26 cellular contexts compared by ENCODE assay signal in genomic region chr5:135177591-135177990, GRCh38.
A peak's percentile ranks its signal among the peaks of the same experiment; 100 is the strongest.
DNase-seq lines count a peak whose midpoint lies in the region; ATAC-seq, FAIRE-seq and TF ChIP-seq lines count a peak whose summit lies in the region.
"Had no signal": no experiment of that assay in that cellular context is flagged by ENCODE, and none has a peak within 500 bp of the region (broad histone marks: within the 10 kb centered on the region; RNA-seq: fewer than 3 reads in every experiment).

No MANE protein-coding gene starts in this region.

- CTCF ChIA-PET in Caco-2 (lab: Charles Lee) = no interaction called here
- CTCF ChIA-PET in K562 (lab: Yijun Ruan, JAX; ENCODE audit: low intra/inter-chr PET ratio) = no interaction called here

- H3K9me3 Mint-ChIP-seq in Caco-2 (ENCODE audit: unreplicated experiment) (no peaks in the 10 kb centered on the region), nephron progenitor cell (no peaks in the 10 kb centered on the region)
- H3K9me3 Mint-ChIP-seq: CD8-positive, alpha-beta T cell; GM23338; H9 had no signal

- H3K4me3 Mint-ChIP-seq in Caco-2 (ENCODE audit: unreplicated experiment) (no peak overlapping the region), nephron progenitor cell (no peak overlapping the region)
- H3K4me3 Mint-ChIP-seq: B cell; CD4-positive, CD25-positive, alpha-beta regulatory T cell; CD8-positive, alpha-beta T cell; GM23338; H9 had no signal

- no peak for TF ChIP-seq RAD21 in K562 (CRISPR knock-in tag; conservative IDR thresholded peaks at IDR 0.05 in 1 of 2, IDR thresholded peaks at IDR 0.05 in 1 of 2)

- BruUV-seq in Caco-2 (replicated peaks; lab: Mats Ljungman, UMichigan) = no TSS peak
- BruUV-seq in K562 (replicated peaks; lab: Mats Ljungman, UMichigan) = no TSS peak

- peaks cover under 1% of the 10 kb centered on the region for H3K36me3 Mint-ChIP-seq in Caco-2 (ENCODE audit: insufficient read depth, unreplicated experiment)
- H3K36me3 Mint-ChIP-seq in nephron progenitor cell (ENCODE audit: low read depth) = no peaks in the 10 kb centered on the region
- H3K36me3 Mint-ChIP-seq: CD4-positive, CD25-positive, alpha-beta regulatory T cell; CD8-positive, alpha-beta T cell had no signal

- no peak overlapping the region for H2BK15ac ChIP-seq in mesendoderm (replicated peaks; ENCODE audit: low read depth)

- WGBS in K562 (ENCODE audit: insufficient coverage, low coverage, missing lambda C conversion rate) = 56% methylated on average over 4 of the region's 4 CpGs
- WGBS in mesendoderm (ENCODE audit: extremely low coverage, insufficient coverage, low lambda C conversion rate) = no CpG with 5 or more reads among the region's 4 CpGs
- WGBS in ovary, 3 donors = 80 to 86% (median 81%) methylated on average over 4 of the region's 4 CpGs

- H3K27me3 ChIP-seq in Caco-2 (replicated peaks; ENCODE audit: control insufficient read depth, insufficient read depth, low read length) (no peaks in the 10 kb centered on the region), Karpas-422 (ENCODE audit: low read length) (no peaks in the 10 kb centered on the region), K562 (ENCODE audit: control insufficient read depth in 2 of 2, insufficient read depth in 2 of 2, low read length in 2 of 2) (no peaks in the 10 kb centered on the region), mesendoderm (ENCODE audit: insufficient read depth, low read length, poor library complexity) (no peaks in the 10 kb centered on the region), ovary (no peaks in the 10 kb centered on the region)
- H3K27me3 ChIP-seq: BLaER1 had no signal

- intact Hi-C loops in Caco-2 (cut with micrococcal nuclease; ENCODE audit: unreplicated experiment) = no loop called here
- intact Hi-C loops in K562 (cut with micrococcal nuclease) = no loop called here
- intact Hi-C loops in ovary (cut with DNase I) = no loop called here

- no peak for ATAC-seq in K562
- ATAC-seq: A549; CD8-positive, alpha-beta T cell; GM23338; HCT116 had no signal

- no peak overlapping the region for H3K56ac ChIP-seq in mesendoderm (ENCODE audit: low read length)

- peak overlapping the region; percentile 87 for H3K27ac ChIP-seq in Karpas-422 (ENCODE audit: low read length)
- H3K27ac ChIP-seq in K562 (ENCODE audit: extremely low read depth, low read depth, low read length) = no peak overlapping the region
- H3K27ac ChIP-seq in mesendoderm (ENCODE audit: low read depth, low read length) = no peak overlapping the region
- no peak overlapping the region for H3K27ac ChIP-seq in ovary
- H3K27ac ChIP-seq: A549, BLaER1, C4-2B had no signal

- H3K4me2 ChIP-seq in Karpas-422 (ENCODE audit: low read depth, low read length, poor library complexity, severe bottlenecking) (peak overlapping the region; percentile 55), K562 (ENCODE audit: insufficient read depth, low read length) (no peak overlapping the region), mesendoderm (ENCODE audit: low read length) (no peak overlapping the region)
- H3K4me2 ChIP-seq: A549, BLaER1, GM23338 had no signal

- H3K9me2 ChIP-seq in Karpas-422 (replicated peaks; ENCODE audit: insufficient read depth, low read length) = no peaks in the 10 kb centered on the region

- no peak overlapping the region for H2BK120ac ChIP-seq in mesendoderm (ENCODE audit: low read depth, low read length)

- TF ChIP-seq EP300 in K562 (IDR thresholded peaks at IDR 0.05; ENCODE audit: low read length) (no peak), ovary (IDR thresholded peaks at IDR 0.05) (no peak)

- no peak for FAIRE-seq in K562 (lab: Jason Lieb, UNC)
- FAIRE-seq: A549, D721Med, GM12891, GM18507 had no signal

- H2AFZ ChIP-seq in Karpas-422 (ENCODE audit: low read length) (no peak overlapping the region), K562 (ENCODE audit: low read depth, low read length) (no peak overlapping the region)
- H2AFZ ChIP-seq: GM23338 had no signal

- no peak overlapping the region for H3K18ac ChIP-seq in mesendoderm (ENCODE audit: low read length)

- H3K4ac ChIP-seq in mesendoderm (ENCODE audit: low read depth, low read length) = no peak overlapping the region

- H3K9me1 ChIP-seq in K562 (ENCODE audit: control insufficient read depth, insufficient read depth, low read length) = no peaks in the 10 kb centered on the region

- no peaks in the 10 kb centered on the region for H3K27me3 Mint-ChIP-seq in Caco-2 (ENCODE audit: insufficient read depth, unreplicated experiment)
- peaks cover 32% of the 10 kb centered on the region for H3K27me3 Mint-ChIP-seq in nephron progenitor cell (ENCODE audit: low read depth, poor library complexity)

- no peak overlapping the region for H2BK5ac ChIP-seq in mesendoderm (ENCODE audit: low read length)

- peaks cover 28% of the 10 kb centered on the region for H3K4me1 Mint-ChIP-seq in Caco-2 (ENCODE audit: low read depth, unreplicated experiment)
- H3K4me1 Mint-ChIP-seq in nephron progenitor cell = peaks cover 13% of the 10 kb centered on the region
- H3K4me1 Mint-ChIP-seq: B cell; CD4-positive, CD25-positive, alpha-beta regulatory T cell had no signal

- H2AK5ac ChIP-seq in mesendoderm (ENCODE audit: low read length) = no peak overlapping the region

- H3K9ac ChIP-seq in Karpas-422 (ENCODE audit: low read length) (peak overlapping the region; percentile 47), K562 (ENCODE audit: insufficient read depth in 1 of 2, low read depth in 2 of 2, low read length in 2 of 2) (peak overlapping the region in 1 of 2 experiments; percentile 31; a peak in 2 of 4 replicates), mesendoderm (ENCODE audit: low read length) (no peak overlapping the region)
- H3K9ac ChIP-seq: BLaER1 had no signal

- H3K36me3 ChIP-seq in Caco-2 (ENCODE audit: control insufficient read depth, insufficient read depth, low read length) (no peaks in the 10 kb centered on the region), Karpas-422 (ENCODE audit: insufficient read depth, low read length) (no peaks in the 10 kb centered on the region), K562 (ENCODE audit: control insufficient read depth, insufficient read depth, low read length) (no peaks in the 10 kb centered on the region), mesendoderm (ENCODE audit: control insufficient read depth, insufficient read depth, low read length) (no peaks in the 10 kb centered on the region), ovary (no peaks in the 10 kb centered on the region)
- H3K36me3 ChIP-seq: BLaER1 had no signal

- H3K27ac Mint-ChIP-seq in Caco-2 (ENCODE audit: unreplicated experiment) (peak overlapping the region; percentile 26), nephron progenitor cell (peak overlapping the region; percentile 81)
- H3K27ac Mint-ChIP-seq: B cell; CD4-positive, CD25-positive, alpha-beta regulatory T cell; CD8-positive, alpha-beta T cell; GM23338 had no signal

- POLR2A ChIA-PET in Caco-2 (lab: Charles Lee) = no interaction called here
- POLR2A ChIA-PET in K562 (lab: Yijun Ruan, JAX) = interaction anchor here (1.3 kb wide), 1 partner anchor 10 kb away, joined by 4 read pairs; no protein-coding TSS in a partner anchor

- H4K5ac ChIP-seq in mesendoderm (ENCODE audit: low read length) = no peak overlapping the region

- H3K79me2 ChIP-seq in Karpas-422 (ENCODE audit: low read length) (no peaks in the 10 kb centered on the region), K562 (ENCODE audit: control insufficient read depth, insufficient read depth, low read length) (peaks cover 7% of the 10 kb centered on the region; the same call in 1 of the 3 replicates), mesendoderm (ENCODE audit: control insufficient read depth, insufficient read depth, low read length) (no peaks in the 10 kb centered on the region)

- H3K4me1 ChIP-seq in Caco-2 (peaks cover 31% of the 10 kb centered on the region), Karpas-422 (ENCODE audit: low read length) (peaks cover 87% of the 10 kb centered on the region), K562 (replicated peaks in 1 of 2; ENCODE audit: control insufficient read depth in 2 of 2, insufficient read depth in 2 of 2, low read length in 2 of 2) (peaks cover 24 to 38% of the 10 kb centered on the region in 2 experiments; a peak in 4 of 5 replicates), mesendoderm (ENCODE audit: control insufficient read depth, low read depth, low read length) (no peaks in the 10 kb centered on the region), ovary (ENCODE audit: insufficient read depth) (no peaks in the 10 kb centered on the region)
- H3K4me1 ChIP-seq: A549, BLaER1 had no signal

- H3K4me3 ChIP-seq in Caco-2 (ENCODE audit: low read depth, low read length) (no peak overlapping the region), Karpas-422 (ENCODE audit: low read length) (peak overlapping the region; percentile 11; the same call in 1 of the 2 replicates), K562 (no peak overlapping the region), mesendoderm (ENCODE audit: low read length) (no peak overlapping the region), ovary (no peak overlapping the region)
- H3K4me3 ChIP-seq: A549, BLaER1, GM23338 had no signal

- TF ChIP-seq POLR2A in K562 (conservative IDR thresholded peaks at IDR 0.05) (no peak), ovary (IDR thresholded peaks at IDR 0.05) (no peak)

- in situ Hi-C loops in K562 (cut with MboI) = no loop called here

- no peak overlapping the region for H4K8ac ChIP-seq in mesendoderm (ENCODE audit: low read depth, low read length)

- H3K79me1 ChIP-seq in mesendoderm (ENCODE audit: low read length) = no peaks in the 10 kb centered on the region

- H3K9me3 ChIP-seq in Caco-2 (no peaks in the 10 kb centered on the region), Karpas-422 (ENCODE audit: low read length) (no peaks in the 10 kb centered on the region), K562 (replicated peaks; ENCODE audit: control insufficient read depth, insufficient read depth, low read depth, low read length) (no peaks in the 10 kb centered on the region), ovary (no peaks in the 10 kb centered on the region)
- H3K9me3 ChIP-seq: A549, BLaER1 had no signal

- TF ChIP-seq CTCF in Caco-2 (IDR thresholded peaks at IDR 0.05; ENCODE audit: insufficient read depth in 1 of 2, low read depth in 1 of 2, low read length in 1 of 2, severe bottlenecking in 1 of 2, unreplicated experiment in 1 of 2) (no peak), K562 (IDR thresholded peaks at IDR 0.05 in 2 of 3, conservative IDR thresholded peaks at IDR 0.05 in 1 of 3; ENCODE audit: insufficient read depth in 2 of 3, low read depth in 1 of 3, low read length in 3 of 3) (no peak), nephron progenitor cell (IDR thresholded peaks at IDR 0.05) (no peak), ovary (IDR thresholded peaks at IDR 0.05) (no peak)

- H3K23ac ChIP-seq in mesendoderm (ENCODE audit: low read length) = no peak overlapping the region

- H4K20me1 ChIP-seq in Karpas-422 (ENCODE audit: insufficient read depth, low read depth, low read length) (no peaks in the 10 kb centered on the region), K562 (replicated peaks; ENCODE audit: control insufficient read depth, insufficient read depth, low read length) (no peaks in the 10 kb centered on the region)
- H4K20me1 ChIP-seq: BLaER1 had no signal

- DNase-seq in Caco-2 (no peak), Karpas-422 (peak; percentile 67), K562 (ENCODE audit: extremely low read depth in 1 of 4, low spot score in 3 of 4) (no peak), nephron progenitor cell (no peak), mesendoderm (no peak), NAMALWA (ENCODE audit: low spot score) (no peak), HuH-7 (ENCODE audit: low spot score) (no peak), ovary (no peak)
- DNase-seq: 8988T; ACHN; CD4-positive, CD25-positive, alpha-beta regulatory T cell; CD8-positive, alpha-beta T cell; DMS 273 treated with DMSO at 0.1 percent for 48 hours; DMS79; EL; GF-D8; H9 had no signal
